In genomic region chr20:63253438-63254236, GRCh38 we compare ENCODE assay signal across 8 cellular contexts. TPM values are rescaled to one million over a fixed set of nuclear protein-coding genes. Genes with fewer than 3 reads are reported as not detected.
DNase-seq lines count a peak whose midpoint lies in the region; ATAC-seq and TF ChIP-seq lines count a peak whose summit lies in the region.
"Had no signal": no experiment of that assay in that cellular context is flagged by ENCODE, and none has a peak within 500 bp of the region (broad histone marks: within the 10 kb centered on the region; RNA-seq: fewer than 3 reads in every experiment).

No MANE protein-coding gene starts in this region.

- H3K4me1 Mint-ChIP-seq in naive B cell = peaks cover 11 to 13% (median 13%) of the 10 kb centered on the region in 3 donors
- H3K4me1 Mint-ChIP-seq in activated CD8-positive, alpha-beta T cell treated with anti-CD3 and anti-CD28 coated beads for 36 hours (ENCODE audit: low read depth) = peaks cover 4% of the 10 kb centered on the region

- CTCF ChIA-PET in BJ (lab: Yijun Ruan, JAX) = interaction anchor here (1.2 to 9.2 kb wide), 4 partner anchors 19 to 281 kb away, joined by 4 to 64 read pairs (median 5); no protein-coding TSS in a partner anchor
- CTCF ChIA-PET in activated CD8-positive, alpha-beta T cell treated with anti-CD3 and anti-CD28 coated beads for 36 hours (lab: Charles Lee) = interaction anchor here (1.1 to 1.4 kb wide), 2 partner anchors 19 to 31 kb away, joined by 4 to 6 read pairs; partner anchors contain the start of gene BIRC7

- H3K4me3 ChIP-seq in BJ (ENCODE audit: low read depth, low read length) = peak overlapping the region; percentile 3; the same call in 1 of the 2 replicates
- H3K4me3 ChIP-seq in ascending aorta = peak overlapping the region; percentile 39 to 53

- POLR2A ChIA-PET in BJ (lab: Charles Lee) = no interaction called here
- POLR2A ChIA-PET in activated CD8-positive, alpha-beta T cell treated with anti-CD3 and anti-CD28 coated beads for 36 hours (lab: Charles Lee) = no interaction called here

- H3K4me3 Mint-ChIP-seq in naive B cell = peak overlapping the region in 7 of 8 donors; percentile 40 to 78 (median 51)
- H3K4me3 Mint-ChIP-seq in activated CD8-positive, alpha-beta T cell treated with anti-CD3 and anti-CD28 coated beads for 36 hours = no peak overlapping the region

- H3K27ac ChIP-seq in ascending aorta = no peak overlapping the region

- H3K36me3 ChIP-seq in BJ (ENCODE audit: control insufficient read depth, insufficient read depth, low read length) (no peaks in the 10 kb centered on the region), ascending aorta (no peaks in the 10 kb centered on the region)

- H3K27ac Mint-ChIP-seq in naive B cell = no peak overlapping the region
- H3K27ac Mint-ChIP-seq in activated CD8-positive, alpha-beta T cell treated with anti-CD3 and anti-CD28 coated beads for 36 hours = no peak overlapping the region

- DNase-seq in BJ (ENCODE audit: low read depth) = no peak
- DNase-seq in ascending aorta (ENCODE audit: low spot score in 2 of 2) = no peak
- DNase-seq in naive B cell = no peak
- DNase-seq in NCI-H2196 treated with DMSO at 0.1 percent for 48 hours (lab: John Stamatoyannopoulos, UW; ENCODE audit: unreplicated experiment) = no peak
- DNase-seq in activated CD8-positive, alpha-beta T cell treated with anti-CD3 and anti-CD28 coated beads for 36 hours = no peak
- DNase-seq in activated T-cell treated with anti-CD3 and anti-CD28 coated beads, Interleukin-2, amount 50 U/mL, for 1 hour = no peak
- DNase-seq: DND-41; NK-92 treated with Interleukin-12 subunit alpha and Interleukin-12 subunit beta, amount 100 ng/mL, for 24 hours had no signal

- no peak for TF ChIP-seq CTCF in BJ (IDR thresholded peaks at IDR 0.05; ENCODE audit: insufficient read depth, low read depth, low read length)
- TF ChIP-seq CTCF in ascending aorta (IDR thresholded peaks at IDR 0.05) = no peak
- TF ChIP-seq CTCF in activated CD8-positive, alpha-beta T cell treated with anti-CD3 and anti-CD28 coated beads for 36 hours (IDR thresholded peaks at IDR 0.05) = no peak

- H3K27me3 ChIP-seq in BJ (ENCODE audit: control insufficient read depth, insufficient read depth, low read length) (peaks cover 40% of the 10 kb centered on the region), ascending aorta (peaks cover 8% of the 10 kb centered on the region)

- no peaks in the 10 kb centered on the region for H3K9me3 ChIP-seq in ascending aorta

- no peaks in the 10 kb centered on the region for H3K9me3 Mint-ChIP-seq in naive B cell
- no peaks in the 10 kb centered on the region for H3K9me3 Mint-ChIP-seq in activated CD8-positive, alpha-beta T cell treated with anti-CD3 and anti-CD28 coated beads for 36 hours

- peaks cover 0 to 5% of the 10 kb centered on the region in 2 donors for H3K4me1 ChIP-seq in ascending aorta

- no peaks in the 10 kb centered on the region for H3K36me3 Mint-ChIP-seq in naive B cell
- no peaks in the 10 kb centered on the region for H3K36me3 Mint-ChIP-seq in activated CD8-positive, alpha-beta T cell treated with anti-CD3 and anti-CD28 coated beads for 36 hours (ENCODE audit: low read depth)

- intact Hi-C loops in ascending aorta (cut with DNase I) = no loop called here
- intact Hi-C loops in activated CD8-positive, alpha-beta T cell treated with anti-CD3 and anti-CD28 coated beads for 36 hours (cut with micrococcal nuclease) = no loop called here

- H3K27me3 Mint-ChIP-seq in naive B cell = peaks cover 41 to 77% (median 74%) of the 10 kb centered on the region in 3 donors
- H3K27me3 Mint-ChIP-seq in activated CD8-positive, alpha-beta T cell treated with anti-CD3 and anti-CD28 coated beads for 36 hours = peaks cover 40% of the 10 kb centered on the region

- ATAC-seq in naive B cell (ENCODE audit: low read depth in 2 of 2) = peak; percentile 30 to 41
- no peak for ATAC-seq in activated CD8-positive, alpha-beta T cell treated with anti-CD3 and anti-CD28 coated beads for 36 hours

RNA-seq across cellular contexts. Expression of gene NKAIN4, which starts 0.6 kb away (rescaled TPM):
- polyA plus RNA-seq in BJ (2011; rRNA removed) (not detected in 2 replicates), naive B cell (ENCODE audit: low read depth in 6 of 6) (not detected)
- not detected in 2 replicates for polyA minus RNA-seq in BJ (2011; rRNA and poly(A)+ RNA removed)
- not detected for total RNA-seq in ascending aorta
- total RNA-seq in activated CD8-positive, alpha-beta T cell treated with anti-CD3 and anti-CD28 coated beads for 36 hours = not detected

RNA-seq across cellular contexts. Expression of gene BIRC7, which starts 17.9 kb away (rescaled TPM):
- polyA plus RNA-seq in BJ (2011; rRNA removed) = not detected in 2 replicates
- not detected in 2 replicates for polyA minus RNA-seq in BJ (2011; rRNA and poly(A)+ RNA removed)
- not detected for total RNA-seq in ascending aorta
- polyA plus RNA-seq in naive B cell (ENCODE audit: low read depth in 6 of 6) = not detected
- 1 to 10 TPM; 5.1 to 5.3 TPM for total RNA-seq in activated CD8-positive, alpha-beta T cell treated with anti-CD3 and anti-CD28 coated beads for 36 hours

RNA-seq across cellular contexts. Expression of gene ARFGAP1, which starts 19.0 kb away (rescaled TPM):
- polyA plus RNA-seq in BJ (2011; rRNA removed) (49.8 and 76.5 TPM in 2 replicates), naive B cell (ENCODE audit: low read depth in 6 of 6) (10 to 100 TPM in 4 of 6 donors, 1 to 10 TPM in 2; 8.2 to 17.7 (median 11.7) TPM)
- 73.8 and 91.3 TPM in 2 replicates for polyA minus RNA-seq in BJ (2011; rRNA and poly(A)+ RNA removed)
- 57.0 TPM for total RNA-seq in ascending aorta
- total RNA-seq in activated CD8-positive, alpha-beta T cell treated with anti-CD3 and anti-CD28 coated beads for 36 hours = 10 to 100 TPM; 71.3 to 75.0 TPM

RNA-seq across cellular contexts. Expression of gene YTHDF1, which starts 37.7 kb away (rescaled TPM):
- polyA plus RNA-seq in BJ (2011; rRNA removed) (17.5 and 19.1 TPM in 2 replicates), naive B cell (ENCODE audit: low read depth in 6 of 6) (10 to 100 TPM; 27.4 to 41.9 (median 34.6) TPM)
- polyA minus RNA-seq in BJ (2011; rRNA and poly(A)+ RNA removed) = 16.8 and 21.4 TPM in 2 replicates
- total RNA-seq in ascending aorta = 14.2 TPM
- 10 to 100 TPM; 31.0 TPM for total RNA-seq in activated CD8-positive, alpha-beta T cell treated with anti-CD3 and anti-CD28 coated beads for 36 hours

RNA-seq across cellular contexts. Expression of gene COL20A1, which starts 39.3 kb away (rescaled TPM):
- not detected in 2 replicates for polyA plus RNA-seq in BJ (2011; rRNA removed)
- not detected in 2 replicates for polyA minus RNA-seq in BJ (2011; rRNA and poly(A)+ RNA removed)
- total RNA-seq in ascending aorta = not detected
- polyA plus RNA-seq in naive B cell (ENCODE audit: low read depth in 6 of 6) = not detected
- under 1 TPM in 1 of 2 experiments, not detected in 1; 0.04 TPM for total RNA-seq in activated CD8-positive, alpha-beta T cell treated with anti-CD3 and anti-CD28 coated beads for 36 hours
